Comparison of ENCODE assay signal across 15 cellular contexts in the genomic region with DNA sequence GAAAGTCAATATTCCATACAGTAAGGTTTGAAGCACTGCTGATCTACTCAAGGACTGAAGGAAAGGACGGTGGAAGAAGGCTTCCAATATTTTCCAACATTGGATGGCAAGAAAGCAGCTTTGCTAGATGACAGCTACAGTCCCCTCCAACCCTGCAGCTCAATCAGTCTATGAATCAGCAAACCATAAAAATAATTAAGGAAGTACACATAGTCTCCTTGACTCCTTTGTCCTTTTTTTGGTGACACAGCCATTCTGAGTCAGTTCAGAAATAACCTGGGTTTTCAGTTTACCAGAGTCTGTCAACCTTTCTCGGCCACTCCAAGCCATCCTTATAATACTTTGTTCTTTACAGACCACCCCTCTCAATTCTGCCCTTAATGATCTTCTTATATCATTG.
DNase-seq lines count a peak whose midpoint lies in the region; ATAC-seq, FAIRE-seq and TF ChIP-seq lines count a peak whose summit lies in the region.
"Had no signal": no experiment of that assay in that cellular context is flagged by ENCODE, and none has a peak within 500 bp of the region (broad histone marks: within the 10 kb centered on the region; RNA-seq: fewer than 3 reads in every experiment).

No MANE protein-coding gene starts in this region.

- intact Hi-C loops in gastrocnemius medialis (cut with DNase I; ENCODE audit: low total_unique reads): loop anchor here (10.0 kb wide), 1 partner anchor 120 kb away; no protein-coding TSS in a partner anchor

- TF ChIP-seq CTCF in bronchial epithelial cell (IDR thresholded peaks at IDR 0.05; ENCODE audit: insufficient read depth, low read length, severe bottlenecking): no peak
- no peak for TF ChIP-seq CTCF in gastrocnemius medialis (IDR thresholded peaks at IDR 0.05 in 4 of 5, conservative IDR thresholded peaks at IDR 0.05 in 1 of 5)

- H3K27me3 ChIP-seq in bronchial epithelial cell (ENCODE audit: control insufficient read depth, insufficient read depth, low read length) (no peaks in the 10 kb centered on the region), gastrocnemius medialis (no peaks in the 10 kb centered on the region)
- H3K27me3 ChIP-seq: body of pancreas had no signal

- TF ChIP-seq POLR2A in gastrocnemius medialis (IDR thresholded peaks at IDR 0.05): no peak

- peaks cover 2 to 16% of the 10 kb centered on the region in 2 donors for H3K4me1 ChIP-seq in gastrocnemius medialis
- H3K4me1 ChIP-seq: body of pancreas, parathyroid adenoma had no signal

- H3K27ac ChIP-seq in gastrocnemius medialis: peak overlapping the region; percentile 47 to 73 (median 60)
- H3K27ac ChIP-seq: parathyroid adenoma, SK-N-MC had no signal

- no peak for FAIRE-seq in bronchial epithelial cell (lab: Jason Lieb, UNC)

- ATAC-seq in gastrocnemius medialis: no peak
- no peak for ATAC-seq in HG02885 (IDR thresholded peaks at IDR 0.05; ENCODE audit: poor library complexity, unreplicated experiment)
- no peak for ATAC-seq in HG03342 (IDR thresholded peaks at IDR 0.05; ENCODE audit: unreplicated experiment)
- ATAC-seq in HG02571 (IDR thresholded peaks at IDR 0.05; ENCODE audit: unreplicated experiment): no peak
- ATAC-seq: body of pancreas had no signal

- peak; percentile 1 for DNase-seq in GDM1 (lab: John Stamatoyannopoulos, UW)
- DNase-seq in MV-4-11 (lab: John Stamatoyannopoulos, UW): peak; percentile 47
- DNase-seq in bronchial epithelial cell (ENCODE audit: low read depth): peak; percentile 63
- DNase-seq in gastrocnemius medialis: no peak
- DNase-seq in medulla oblongata (ENCODE audit: extremely low spot score): no peak
- DNase-seq: activated CD4-positive, alpha-beta T cell treated with anti-CD3 and anti-CD28 coated beads for 1 hour; activated T-cell treated with anti-CD3 and anti-CD28 coated beads, Interleukin-2, amount 50 U/mL, for 1 hour; body of pancreas; CD4-positive, CD25-positive, alpha-beta regulatory T cell; NCI-H1105 treated with DMSO at 0.1 percent for 48 hours had no signal

- H3K9me3 ChIP-seq in gastrocnemius medialis: no peaks in the 10 kb centered on the region
- H3K9me3 ChIP-seq: body of pancreas had no signal

- no peaks in the 10 kb centered on the region for H3K36me3 ChIP-seq in bronchial epithelial cell (ENCODE audit: control insufficient read depth, insufficient read depth, low read length)
- no peaks in the 10 kb centered on the region for H3K36me3 ChIP-seq in gastrocnemius medialis

- H3K4me3 ChIP-seq in bronchial epithelial cell (ENCODE audit: low read depth, low read length) (no peak overlapping the region), gastrocnemius medialis (no peak overlapping the region)
- H3K4me3 ChIP-seq: body of pancreas, SK-N-MC had no signal

- in situ Hi-C loops in gastrocnemius medialis (cut with MboI; ENCODE audit: low sequenced_read_pairs in 4 of 4): no loop called here

Comparison
In these comparisons a context has a peak if more than half of its experiments do, and no peak if none do; other contexts are left out.
1. DNase-seq: peak in GDM1 (single experiment), MV-4-11 (single experiment) and bronchial epithelial cell (single experiment); none in gastrocnemius medialis (0 of 2) and medulla oblongata (single experiment).